ENCODE assay signal across 14 cellular contexts in genomic region chr9:137175345-137175961, GRCh38. TPM values are rescaled to one million over a fixed set of nuclear protein-coding genes. Genes with fewer than 3 reads are reported as not detected.
A peak's percentile ranks its signal among the peaks of the same experiment; 100 is the strongest.
DNase-seq lines count a peak whose midpoint lies in the region; ATAC-seq, FAIRE-seq and TF ChIP-seq lines count a peak whose summit lies in the region.
"Had no signal": no experiment of that assay in that cellular context is flagged by ENCODE, and none has a peak within 500 bp of the region (broad histone marks: within the 10 kb centered on the region; RNA-seq: fewer than 3 reads in every experiment).

No MANE protein-coding gene starts in this region.

- H3K9me3 Mint-ChIP-seq in WTC11 (no peaks in the 10 kb centered on the region), chondrocyte (ENCODE audit: low read depth) (no peaks in the 10 kb centered on the region)
- H3K9me3 Mint-ChIP-seq: dendritic cell treated with granulocyte-macrophage colony-stimulating factor and Interleukin-4, amounts not matched to agents 40 ng/mL and 50 ng/mL, for 4 days; T-helper 2 cell treated with Interferon-gamma antibody and Interleukin-4, amounts not matched to agents 5 μg/mL and 100 μg/mL, for 36 hours had no signal

- H4K20me1 ChIP-seq in BLaER1 (peaks cover 31% of the 10 kb centered on the region), keratinocyte (ENCODE audit: control insufficient read depth, extremely low read depth, insufficient read depth, low read length) (peaks cover 10% of the 10 kb centered on the region)

- ATAC-seq in WTC11 (peak; percentile 63), gastroesophageal sphincter (no peak), GM21367 (IDR thresholded peaks at IDR 0.05; ENCODE audit: unreplicated experiment) (no peak), HG03460 (IDR thresholded peaks at IDR 0.05; ENCODE audit: unreplicated experiment) (no peak)

- H3K27ac Mint-ChIP-seq in WTC11: no peak overlapping the region
- H3K27ac Mint-ChIP-seq in chondrocyte (ENCODE audit: unreplicated experiment): no peak overlapping the region
- H3K27ac Mint-ChIP-seq: dendritic cell treated with granulocyte-macrophage colony-stimulating factor and Interleukin-4, amounts not matched to agents 40 ng/mL and 50 ng/mL, for 4 days; T-helper 2 cell treated with Interferon-gamma antibody and Interleukin-4, amounts not matched to agents 5 μg/mL and 100 μg/mL, for 36 hours had no signal

- TF ChIP-seq CTCF in GM12875 (IDR thresholded peaks at IDR 0.05; ENCODE audit: borderline replicate concordance, insufficient read depth, low read depth, low read length) (0 out of 2 replicates have a peak, but pooled peaks have one; percentile 18), WTC11 (IDR thresholded peaks at IDR 0.05) (no peak), keratinocyte (optimal IDR thresholded peaks at IDR 0.05 in 1 of 3, IDR thresholded peaks at IDR 0.05 in 1 of 3, conservative IDR thresholded peaks at IDR 0.05 in 1 of 3; ENCODE audit: extremely low read depth in 1 of 3, insufficient read depth in 2 of 3, low read length in 3 of 3) (peak in 2 of 3 experiments; percentile 39 to 40), gastroesophageal sphincter (IDR thresholded peaks at IDR 0.05) (no peak), chondrocyte (IDR thresholded peaks at IDR 0.05) (no peak)

- CTCF ChIA-PET in WTC11 (lab: Charles Lee): interaction anchor here (0.5 to 3.6 kb wide), 37 partner anchors 8 to 247 kb away, joined by 3 to 40 read pairs (median 8); partner anchors contain the start of genes ABCA2, ANAPC2, CYSRT1 and EXD3

- dilution Hi-C loops in keratinocyte (cut with MboI; ENCODE audit: extremely low pct_ligation_motif_present, low sequenced_read_pairs): no loop called here

- H3K9me3 ChIP-seq in BLaER1: no peaks in the 10 kb centered on the region
- H3K9me3 ChIP-seq in keratinocyte (ENCODE audit: control insufficient read depth, low read depth, low read length): no peaks in the 10 kb centered on the region
- no peaks in the 10 kb centered on the region for H3K9me3 ChIP-seq in gastroesophageal sphincter

- H3K4me3 Mint-ChIP-seq in WTC11 (peak overlapping the region; percentile 42; the same call in 1 of the 2 replicates), chondrocyte (ENCODE audit: unreplicated experiment) (no peak overlapping the region)
- H3K4me3 Mint-ChIP-seq: dendritic cell treated with granulocyte-macrophage colony-stimulating factor and Interleukin-4, amounts not matched to agents 40 ng/mL and 50 ng/mL, for 4 days; T-helper 2 cell treated with Interferon-gamma antibody and Interleukin-4, amounts not matched to agents 5 μg/mL and 100 μg/mL, for 36 hours had no signal

- H3K9me1 ChIP-seq in keratinocyte (ENCODE audit: control insufficient read depth, extremely low read depth, insufficient read depth, low read length): no peaks in the 10 kb centered on the region

- no peak for TF ChIP-seq POLR2A in gastroesophageal sphincter (IDR thresholded peaks at IDR 0.05)

- H3K36me3 ChIP-seq in BLaER1: peaks cover 38% of the 10 kb centered on the region
- no peaks in the 10 kb centered on the region for H3K36me3 ChIP-seq in keratinocyte (ENCODE audit: control insufficient read depth in 2 of 2, extremely low read depth in 1 of 2, insufficient read depth in 2 of 2, low read length in 2 of 2)
- peaks cover 0 to 38% of the 10 kb centered on the region in 2 donors for H3K36me3 ChIP-seq in gastroesophageal sphincter

- peak overlapping the region; percentile 41; the same call in 1 of the 2 replicates for H3K4me3 ChIP-seq in BLaER1
- no peak overlapping the region for H3K4me3 ChIP-seq in GM12875 (ENCODE audit: low read depth, low read length)
- H3K4me3 ChIP-seq in keratinocyte (ENCODE audit: control insufficient read depth in 2 of 3, extremely low read depth in 1 of 3, insufficient read depth in 2 of 3, low read depth in 1 of 3, low read length in 3 of 3): no peak overlapping the region
- H3K4me3 ChIP-seq in gastroesophageal sphincter: no peak overlapping the region

- POLR2A ChIA-PET in WTC11 (lab: Charles Lee): interaction anchor here (1.0 to 1.8 kb wide), 4 partner anchors 13 to 62 kb away, joined by 3 to 6 read pairs (median 3); no protein-coding TSS in a partner anchor

- peak overlapping the region; percentile 41; the same call in 1 of the 2 replicates for H3K9ac ChIP-seq in BLaER1
- no peak overlapping the region for H3K9ac ChIP-seq in keratinocyte (ENCODE audit: control insufficient read depth, extremely low read depth, insufficient read depth, low read length)

- H3K4me1 Mint-ChIP-seq in WTC11 (peaks cover 2% of the 10 kb centered on the region), chondrocyte (ENCODE audit: low read depth) (no peaks in the 10 kb centered on the region)

- no peaks in the 10 kb centered on the region for H3K36me3 Mint-ChIP-seq in WTC11
- H3K36me3 Mint-ChIP-seq in chondrocyte (ENCODE audit: low read depth): peaks cover 11% of the 10 kb centered on the region

- no peak for FAIRE-seq in keratinocyte (lab: Jason Lieb, UNC)

- H2AFZ ChIP-seq in keratinocyte (ENCODE audit: control insufficient read depth, low read length): no peak overlapping the region

- no peaks in the 10 kb centered on the region for H3K79me2 ChIP-seq in keratinocyte (ENCODE audit: control insufficient read depth, insufficient read depth, low read length)

- H3K27ac ChIP-seq in BLaER1 (peak overlapping the region; percentile 68), keratinocyte (ENCODE audit: control insufficient read depth, insufficient read depth, low read length) (no peak overlapping the region), gastroesophageal sphincter (no peak overlapping the region)

- H3K4me2 ChIP-seq in BLaER1: peak overlapping the region; percentile 96
- H3K4me2 ChIP-seq in keratinocyte (ENCODE audit: control insufficient read depth, extremely low read depth, insufficient read depth, low read depth, low read length): no peak overlapping the region

- WGBS in gastroesophageal sphincter (ENCODE audit: low coverage in 1 of 2), 2 donors: no CpG with 5 or more reads among the region's 33 CpGs

- H3K27me3 Mint-ChIP-seq in WTC11 (ENCODE audit: low read depth) (peaks cover 15% of the 10 kb centered on the region), chondrocyte (ENCODE audit: low read depth) (peaks cover 2% of the 10 kb centered on the region)

- peaks cover 65% of the 10 kb centered on the region for H3K4me1 ChIP-seq in BLaER1
- H3K4me1 ChIP-seq in keratinocyte (ENCODE audit: control insufficient read depth, extremely low read depth, insufficient read depth, low read length): no peaks in the 10 kb centered on the region
- H3K4me1 ChIP-seq in gastroesophageal sphincter: peaks cover 0 to 7% (median 0%) of the 10 kb centered on the region in 3 donors

- peak; percentile 64 for DNase-seq in WTC11 (ENCODE audit: low spot score)
- DNase-seq in keratinocyte (ENCODE audit: low read depth, low spot score): no peak
- DNase-seq in chondrocyte (ENCODE audit: low spot score): no peak
- DNase-seq: activated CD4-positive, alpha-beta T cell treated with anti-CD3 and anti-CD28 coated beads, Interleukin-2, amount 50 U/mL, for 48 hours; activated naive CD4-positive, alpha-beta T cell treated with anti-CD3 and anti-CD28 coated beads, Interleukin-2, amount 50 U/mL, for 16 hours; NCI-H1105 had no signal

- no peaks in the 10 kb centered on the region for H3K27me3 ChIP-seq in BLaER1
- H3K27me3 ChIP-seq in keratinocyte (ENCODE audit: control insufficient read depth, extremely low read depth, insufficient read depth, low read length): peaks cover 49% of the 10 kb centered on the region
- H3K27me3 ChIP-seq in gastroesophageal sphincter: peaks cover 42% of the 10 kb centered on the region

- TF ChIP-seq EP300 in gastroesophageal sphincter (IDR thresholded peaks at IDR 0.05): no peak

RNA-seq across cellular contexts. Expression of gene TMEM210, which starts 3.6 kb away (rescaled TPM):
- not detected in 3 replicates for total RNA-seq in WTC11 (2021)
- polyA plus RNA-seq in keratinocyte: not detected in 3 replicates
- polyA plus RNA-seq in keratinocyte (2011; ENCODE audit: low read depth): not detected
- polyA plus RNA-seq in keratinocyte (2011; cell fraction: cytosol; rRNA removed): not detected in 2 replicates
- not detected in 2 replicates for polyA plus RNA-seq in keratinocyte (2011; cell fraction: nucleus; rRNA removed)
- polyA plus RNA-seq in keratinocyte (2012; ENCODE audit: low replicate concordance): not detected in 2 replicates
- polyA minus RNA-seq in keratinocyte: not detected in 3 replicates
- polyA minus RNA-seq in keratinocyte (2011; cell fraction: cytosol; rRNA and poly(A)+ RNA removed): not detected
- polyA minus RNA-seq in keratinocyte (2011; cell fraction: nucleus; rRNA and poly(A)+ RNA removed): not detected in 2 replicates
- total RNA-seq in gastroesophageal sphincter: not detected
- not detected in 3 replicates for total RNA-seq in chondrocyte
- total RNA-seq: NCI-H460 had no signal

RNA-seq across cellular contexts. Expression of gene LRRC26, which starts 5.6 kb away (rescaled TPM):
- total RNA-seq in WTC11 (2021) (1.1 to 2.2 TPM (median 2.1 TPM) in 3 replicates), gastroesophageal sphincter (1 to 10 TPM in 1 of 4 donors, not detected in 3; 7.7 TPM), chondrocyte (not detected in 3 replicates)
- not detected in 3 replicates for polyA plus RNA-seq in keratinocyte
- not detected for polyA plus RNA-seq in keratinocyte (2011; ENCODE audit: low read depth)
- polyA plus RNA-seq in keratinocyte (2011; cell fraction: cytosol; rRNA removed): not detected in 2 replicates
- polyA plus RNA-seq in keratinocyte (2011; cell fraction: nucleus; rRNA removed): not detected in 2 replicates
- not detected in 2 replicates for polyA plus RNA-seq in keratinocyte (2012; ENCODE audit: low replicate concordance)
- not detected in 3 replicates for polyA minus RNA-seq in keratinocyte
- not detected for polyA minus RNA-seq in keratinocyte (2011; cell fraction: cytosol; rRNA and poly(A)+ RNA removed)
- not detected in 2 replicates for polyA minus RNA-seq in keratinocyte (2011; cell fraction: nucleus; rRNA and poly(A)+ RNA removed)
- total RNA-seq: NCI-H460 had no signal

RNA-seq across cellular contexts. Expression of gene ANAPC2, which starts 12.9 kb away (rescaled TPM):
- total RNA-seq in WTC11 (2021) (61.0 to 80.9 TPM (median 61.2 TPM) in 3 replicates), gastroesophageal sphincter (10 to 100 TPM; 11.9 to 32.1 (median 23.7) TPM), chondrocyte (40.3 to 62.6 TPM (median 41.0 TPM) in 3 replicates)
- polyA plus RNA-seq in keratinocyte: 11.9 to 24.0 TPM (median 13.8 TPM) in 3 replicates
- polyA plus RNA-seq in keratinocyte (2011; ENCODE audit: low read depth): 21.5 TPM
- polyA plus RNA-seq in keratinocyte (2011; cell fraction: cytosol; rRNA removed): 3.5 and 7.7 TPM in 2 replicates
- polyA plus RNA-seq in keratinocyte (2011; cell fraction: nucleus; rRNA removed): 61.6 and 81.3 TPM in 2 replicates
- 16.2 and 18.6 TPM in 2 replicates for polyA plus RNA-seq in keratinocyte (2012; ENCODE audit: low replicate concordance)
- 14.4 to 24.1 TPM (median 15.5 TPM) in 3 replicates for polyA minus RNA-seq in keratinocyte
- 52.2 TPM for polyA minus RNA-seq in keratinocyte (2011; cell fraction: cytosol; rRNA and poly(A)+ RNA removed)
- 23.4 and 24.1 TPM in 2 replicates for polyA minus RNA-seq in keratinocyte (2011; cell fraction: nucleus; rRNA and poly(A)+ RNA removed)

RNA-seq across cellular contexts. Expression of gene SSNA1, which starts 13.0 kb away (rescaled TPM):
- total RNA-seq in WTC11 (2021) (102 to 105 TPM (median 103 TPM) in 3 replicates), gastroesophageal sphincter (10 to 100 TPM; 56.8 to 99.0 (median 73.8) TPM), chondrocyte (54.5 to 57.8 TPM (median 55.5 TPM) in 3 replicates)
- polyA plus RNA-seq in keratinocyte: 45.3 to 63.2 TPM (median 56.7 TPM) in 3 replicates
- 29.9 TPM for polyA plus RNA-seq in keratinocyte (2011; ENCODE audit: low read depth)
- 29.0 and 62.0 TPM in 2 replicates for polyA plus RNA-seq in keratinocyte (2011; cell fraction: cytosol; rRNA removed)
- 19.6 and 21.1 TPM in 2 replicates for polyA plus RNA-seq in keratinocyte (2011; cell fraction: nucleus; rRNA removed)
- polyA plus RNA-seq in keratinocyte (2012; ENCODE audit: low replicate concordance): 35.5 and 82.8 TPM in 2 replicates
- 18.6 to 38.3 TPM (median 23.0 TPM) in 3 replicates for polyA minus RNA-seq in keratinocyte
- polyA minus RNA-seq in keratinocyte (2011; cell fraction: cytosol; rRNA and poly(A)+ RNA removed): 45.1 TPM
- 7.0 and 9.4 TPM in 2 replicates for polyA minus RNA-seq in keratinocyte (2011; cell fraction: nucleus; rRNA and poly(A)+ RNA removed)

RNA-seq across cellular contexts. Expression of gene TPRN, which starts 25.1 kb away (rescaled TPM):
- total RNA-seq in WTC11 (2021) (33.4 to 43.1 TPM (median 38.1 TPM) in 3 replicates), gastroesophageal sphincter (10 to 100 TPM in 1 of 4 donors, 1 to 10 TPM in 3; 3.6 to 11.6 (median 6.1) TPM), chondrocyte (19.5 to 20.0 TPM (median 19.7 TPM) in 3 replicates)
- polyA plus RNA-seq in keratinocyte: 1.1 to 2.2 TPM (median 1.6 TPM) in 3 replicates
- polyA plus RNA-seq in keratinocyte (2011; ENCODE audit: low read depth): 0.76 TPM
- polyA plus RNA-seq in keratinocyte (2011; cell fraction: cytosol; rRNA removed): 0.91 and 2.2 TPM in 2 replicates
- 1.7 and 2.6 TPM in 2 replicates for polyA plus RNA-seq in keratinocyte (2011; cell fraction: nucleus; rRNA removed)
- polyA plus RNA-seq in keratinocyte (2012; ENCODE audit: low replicate concordance): 3.6 and 6.3 TPM in 2 replicates
- polyA minus RNA-seq in keratinocyte: 1.0 to 2.9 TPM (median 1.4 TPM) in 3 replicates
- polyA minus RNA-seq in keratinocyte (2011; cell fraction: cytosol; rRNA and poly(A)+ RNA removed): 4.2 TPM
- polyA minus RNA-seq in keratinocyte (2011; cell fraction: nucleus; rRNA and poly(A)+ RNA removed): 2.1 and 2.2 TPM in 2 replicates

Comparison
In these comparisons a context has a peak if more than half of its experiments do, and no peak if none do; other contexts are left out.
1. CTCF ChIP-seq: peak in GM12875 (single experiment) and keratinocyte (2 of 3); none in WTC11 (single experiment), gastroesophageal sphincter (0 of 4) and chondrocyte (single experiment).